In the genomic region with DNA sequence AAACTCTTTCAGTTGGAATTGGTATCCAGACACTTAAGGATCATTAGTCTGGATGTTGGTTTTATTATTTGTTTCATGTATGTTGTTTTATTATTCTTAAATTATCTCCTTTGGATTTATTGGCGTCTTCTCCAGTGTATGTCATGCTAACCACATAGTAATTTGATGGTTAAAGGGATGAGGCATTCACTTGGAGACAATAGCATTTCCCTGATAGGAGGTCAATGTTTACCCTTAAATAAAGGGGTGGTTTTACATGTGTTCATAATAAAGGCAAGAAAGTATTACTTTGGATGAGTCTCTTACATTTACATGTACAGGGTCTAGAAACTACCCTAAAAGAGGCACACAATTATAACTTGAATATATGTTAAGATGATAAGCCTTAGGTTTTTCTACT, we compare ENCODE assay signal across 26 cellular contexts.
"Had no signal": no experiment of that assay in that cellular context is flagged by ENCODE, and none has a peak within 500 bp of the region (broad histone marks: within the 10 kb centered on the region; RNA-seq: fewer than 3 reads in every experiment).

No MANE protein-coding gene starts in this region.

- H3K4me3 ChIP-seq: colonic mucosa, dorsolateral prefrontal cortex, esophagus squamous epithelium, hepatocyte, lung, right atrium auricular region, sigmoid colon, skin epidermis, testis, tibial nerve, upper lobe of right lung, vagina had no signal

- ATAC-seq: left colon; left ventricle myocardium superior; natural killer cell treated with Interleukin-12 subunit alpha and Interleukin-12 subunit beta and Interleukin-15 and Interleukin-18, amount 100 ng/mL, for 72 hours; stimulated activated naive CD8-positive, alpha-beta T cell treated with anti-CD3 and anti-CD28 coated beads, Interleukin-15, amount 100 ng/mL, for 72 hours; upper lobe of right lung had no signal

- H3K9me3 Mint-ChIP-seq: natural killer cell treated with Interleukin-12 subunit alpha and Interleukin-12 subunit beta and Interleukin-15 and Interleukin-18, amount 100 ng/mL, for 72 hours; stimulated activated naive CD8-positive, alpha-beta T cell treated with anti-CD3 and anti-CD28 coated beads, Interleukin-15, amount 100 ng/mL, for 72 hours had no signal

- H2AFZ ChIP-seq: hepatocyte had no signal

- H3K4me3 Mint-ChIP-seq: natural killer cell treated with Interleukin-12 subunit alpha and Interleukin-12 subunit beta and Interleukin-15 and Interleukin-18, amount 100 ng/mL, for 72 hours; stimulated activated naive B cell treated with anti-CD40 and anti-IgM and Interleukin-4, amounts not matched to agents 10 μg/mL and 1 μg/mL and 100 μg/mL, for 72 hours; stimulated activated naive CD8-positive, alpha-beta T cell treated with anti-CD3 and anti-CD28 coated beads, Interleukin-15, amount 100 ng/mL, for 72 hours had no signal

- H3K27me3 ChIP-seq: colonic mucosa, esophagus squamous epithelium, hepatocyte, right atrium auricular region, sigmoid colon, testis, tibial nerve, upper lobe of right lung, vagina had no signal

- H3K9me3 ChIP-seq: colonic mucosa, esophagus squamous epithelium, right atrium auricular region, sigmoid colon, testis, tibial nerve, upper lobe of right lung, vagina had no signal

- H3K27ac ChIP-seq: colonic mucosa, dorsolateral prefrontal cortex, epithelial cell of prostate, esophagus squamous epithelium, hepatocyte, right atrium auricular region, sigmoid colon, skin epidermis, testis, tibial nerve, upper lobe of right lung, vagina had no signal

- H3K27me3 Mint-ChIP-seq: stimulated activated naive B cell treated with anti-CD40 and anti-IgM and Interleukin-4, amounts not matched to agents 10 μg/mL and 1 μg/mL and 100 μg/mL, for 72 hours; stimulated activated naive CD8-positive, alpha-beta T cell treated with anti-CD3 and anti-CD28 coated beads, Interleukin-15, amount 100 ng/mL, for 72 hours had no signal

- H3K4me1 Mint-ChIP-seq: stimulated activated naive CD8-positive, alpha-beta T cell treated with anti-CD3 and anti-CD28 coated beads, Interleukin-15, amount 100 ng/mL, for 72 hours had no signal

- H3K4me1 ChIP-seq: colonic mucosa, right atrium auricular region, sigmoid colon, testis, upper lobe of right lung, vagina had no signal

- H3K27ac Mint-ChIP-seq: natural killer cell treated with Interleukin-12 subunit alpha and Interleukin-12 subunit beta and Interleukin-15 and Interleukin-18, amount 100 ng/mL, for 72 hours; stimulated activated naive B cell treated with anti-CD40 and anti-IgM and Interleukin-4, amounts not matched to agents 10 μg/mL and 1 μg/mL and 100 μg/mL, for 72 hours; stimulated activated naive CD8-positive, alpha-beta T cell treated with anti-CD3 and anti-CD28 coated beads, Interleukin-15, amount 100 ng/mL, for 72 hours had no signal

- H3K79me2 ChIP-seq: hepatocyte had no signal

- DNase-seq: colonic mucosa; dorsolateral prefrontal cortex; effector memory CD4-positive, alpha-beta T cell; esophagus squamous epithelium; foreskin fibroblast; left colon; left ventricle myocardium superior; mesenchymal stem cell; midbrain; occipital lobe; posterior cingulate gyrus; sigmoid colon; stimulated activated CD4-positive, alpha-beta T cell treated with anti-CD3 and anti-CD28 coated beads, Interleukin-2, amount 100 ng/mL, for 24 hours; stimulated activated CD4-positive, alpha-beta T cell treated with anti-CD3 and anti-CD28 coated beads, Interleukin-4, amount 100 ng/mL, for 4 hours; stimulated activated naive B cell treated with anti-CD40 and anti-IgM and Interleukin-4, amounts not matched to agents 10 μg/mL and 1 μg/mL and 100 μg/mL, for 72 hours; stimulated activated naive CD8-positive, alpha-beta T cell treated with anti-CD3 and anti-CD28 coated beads, Interleukin-15, amount 100 ng/mL, for 72 hours; testis; upper lobe of right lung had no signal

- H3K36me3 ChIP-seq: colonic mucosa, esophagus squamous epithelium, right atrium auricular region, sigmoid colon, tibial nerve, upper lobe of right lung, vagina had no signal

- H3K4me2 ChIP-seq: hepatocyte had no signal

- H3K36me3 Mint-ChIP-seq: natural killer cell treated with Interleukin-12 subunit alpha and Interleukin-12 subunit beta and Interleukin-15 and Interleukin-18, amount 100 ng/mL, for 72 hours had no signal
